1 cellular context compared by ENCODE assay signal in genomic region chr7:131231381-131232220, GRCh38.
A peak's percentile ranks its signal among the peaks of the same experiment; 100 is the strongest.
TF ChIP-seq lines count a peak whose summit lies in the region.

No MANE protein-coding gene starts in this region.

TF ChIP-seq in K562, 482 proteins besides CTCF, POLR2A, EP300 and RAD21 (continued from another document and continues in another):
- no peak for TF ChIP-seq GTF3C2 (IDR thresholded peaks at IDR 0.05; ENCODE audit: borderline replicate concordance, extremely low read depth, insufficient read length)
- no peak for TF ChIP-seq ETV6 (IDR thresholded peaks at IDR 0.05; ENCODE audit: borderline replicate concordance in 1 of 2, low read depth in 2 of 2, low read length in 1 of 2)
- TF ChIP-seq ETV6 (CRISPR knock-in tag; IDR thresholded peaks at IDR 0.05; ENCODE audit: borderline replicate concordance), result no peak
- peak; percentile 71 for TF ChIP-seq MECOM (CRISPR knock-in tag; IDR thresholded peaks at IDR 0.05)
- no peak for TF ChIP-seq NFE2L1 (tag; IDR thresholded peaks at IDR 0.05; ENCODE audit: borderline replicate concordance, low read depth)
- TF ChIP-seq SIN3A (IDR thresholded peaks at IDR 0.05; ENCODE audit: borderline replicate concordance in 2 of 2, control insufficient read depth in 1 of 2, low read depth in 2 of 2, low read length in 2 of 2), result no peak
- no peak for TF ChIP-seq XRCC5 (IDR thresholded peaks at IDR 0.05; ENCODE audit: low read depth, low read length)
- TF ChIP-seq USF1 (CRISPR knock-in tag; IDR thresholded peaks at IDR 0.05), result peak; percentile 44
- TF ChIP-seq ARID1B (IDR thresholded peaks at IDR 0.05), result peak; percentile 30; the same call in 1 of the 2 replicates
- no peak for TF ChIP-seq MED1 (CRISPR knock-in tag; IDR thresholded peaks at IDR 0.05; ENCODE audit: borderline replicate concordance)
- TF ChIP-seq COPS2 (conservative IDR thresholded peaks at IDR 0.05), result no peak
- no peak for TF ChIP-seq ETS1 (conservative IDR thresholded peaks at IDR 0.05; ENCODE audit: control insufficient read depth, low read depth, low read length)
- TF ChIP-seq TEAD1 (CRISPR knock-in tag; IDR thresholded peaks at IDR 0.05), result peak; percentile 40 to 69; a peak in 3 of 4 replicates
- peak; percentile 32; the same call in 1 of the 2 replicates for TF ChIP-seq C11orf30 (IDR thresholded peaks at IDR 0.05; ENCODE audit: low read depth)
- no peak for TF ChIP-seq BRCA1 (IDR thresholded peaks at IDR 0.05)
- no peak for TF ChIP-seq BRCA1 (CRISPR knock-in tag; IDR thresholded peaks at IDR 0.05)
- TF ChIP-seq SRSF9 (IDR thresholded peaks at IDR 0.05; ENCODE audit: borderline replicate concordance, low read depth, low read length), result no peak
- no peak for TF ChIP-seq KDM2B (CRISPR knock-in tag; IDR thresholded peaks at IDR 0.05)
- 0 out of 2 replicates have a peak, but pooled peaks have one; percentile 47 for TF ChIP-seq TAF7 (tag; IDR thresholded peaks at IDR 0.05)
- no peak for TF ChIP-seq ZNF561 (CRISPR knock-in tag; conservative IDR thresholded peaks at IDR 0.05)
- TF ChIP-seq CHD7 (IDR thresholded peaks at IDR 0.05; ENCODE audit: low read depth, low read length), result no peak
- peak; percentile 22; the same call in 1 of the 2 replicates for TF ChIP-seq ZNF311 (CRISPR knock-in tag; IDR thresholded peaks at IDR 0.05)
- no peak for TF ChIP-seq CXXC5 (CRISPR knock-in tag; IDR thresholded peaks at IDR 0.05)
- no peak for TF ChIP-seq EWSR1 (IDR thresholded peaks at IDR 0.05; ENCODE audit: borderline replicate concordance, low read depth, partially characterized antibody)
- peak; percentile 79; the same call in 1 of the 2 replicates for TF ChIP-seq TFAP4 (CRISPR knock-in tag; IDR thresholded peaks at IDR 0.05; ENCODE audit: borderline replicate concordance)
- TF ChIP-seq SFPQ (IDR thresholded peaks at IDR 0.05; ENCODE audit: low read depth, low read length), result no peak
- no peak for TF ChIP-seq PTRF (tag; IDR thresholded peaks at IDR 0.05)
- peak; percentile 8; the same call in 1 of the 2 replicates for TF ChIP-seq RNF2 (IDR thresholded peaks at IDR 0.05)
- TF ChIP-seq ZNF512 (tag; IDR thresholded peaks at IDR 0.05), result peak; percentile 11; the same call in 1 of the 2 replicates
- TF ChIP-seq CBFA2T2 (conservative IDR thresholded peaks at IDR 0.05), result no peak
- peak; percentile 24; the same call in 1 of the 2 replicates for TF ChIP-seq LEF1 (IDR thresholded peaks at IDR 0.05)
- TF ChIP-seq IFI16 (CRISPR knock-in tag; IDR thresholded peaks at IDR 0.05), result no peak
- no peak for TF ChIP-seq SNRNP70 (optimal IDR thresholded peaks at IDR 0.05; ENCODE audit: low read depth, low read length)
- TF ChIP-seq VEZF1 (CRISPR knock-in tag; IDR thresholded peaks at IDR 0.05), result no peak
- TF ChIP-seq CEBPB (tag; IDR thresholded peaks at IDR 0.05), result 0 out of 2 replicates have a peak, but pooled peaks have one; percentile 56
- TF ChIP-seq TRIM28 (IDR thresholded peaks at IDR 0.05), result no peak
- peak; percentile 57; the same call in 1 of the 2 replicates for TF ChIP-seq SMAD3 (CRISPR knock-in tag; conservative IDR thresholded peaks at IDR 0.05)
- TF ChIP-seq ZNF174 (CRISPR knock-in tag; IDR thresholded peaks at IDR 0.05), result no peak
- TF ChIP-seq L3MBTL2 (IDR thresholded peaks at IDR 0.05), result peak; percentile 71
- TF ChIP-seq DPF2 (IDR thresholded peaks at IDR 0.05), result no peak
- no peak for TF ChIP-seq RHOXF2B (CRISPR knock-in tag; conservative IDR thresholded peaks at IDR 0.05)
